ENCODE assay signal across 9 cellular contexts in genomic region chr20:34704177-34705007, GRCh38. TPM values are rescaled to one million over a fixed set of nuclear protein-coding genes. Genes with fewer than 3 reads are reported as not detected.
A peak's percentile ranks its signal among the peaks of the same experiment; 100 is the strongest.
DNase-seq lines count a peak whose midpoint lies in the region; ATAC-seq, FAIRE-seq and TF ChIP-seq lines count a peak whose summit lies in the region.
"Had no signal": no experiment of that assay in that cellular context is flagged by ENCODE, and none has a peak within 500 bp of the region (broad histone marks: within the 10 kb centered on the region; RNA-seq: fewer than 3 reads in every experiment).

Gene TP53INP2 (plus strand): TSS chr20:34704344. CDS start chr20:34708740, 4,396 bp downstream.

- no peaks in the 10 kb centered on the region for H3K27me3 ChIP-seq in CD8-positive, alpha-beta memory T cell (ENCODE audit: insufficient read depth, low read length, poor library complexity, severe bottlenecking)
- peaks cover 18% of the 10 kb centered on the region for H3K27me3 ChIP-seq in OCI-LY3 (ENCODE audit: low read depth, low read length)
- no peaks in the 10 kb centered on the region for H3K27me3 ChIP-seq in endothelial cell of umbilical vein (ENCODE audit: control insufficient read depth in 2 of 2, insufficient read depth in 2 of 2, low read length in 2 of 2)

- peak; percentile 88 to 94 (median 90) for DNase-seq in CD8-positive, alpha-beta memory T cell
- peak; percentile 70 for DNase-seq in activated T-cell treated with anti-CD3 and anti-CD28 coated beads for 24 hours (ENCODE audit: low read depth)
- DNase-seq in endothelial cell of umbilical vein (ENCODE audit: low read depth, low spot score), result peak; percentile 81
- peak; percentile 92 for DNase-seq in midbrain (lab: John Stamatoyannopoulos, UW)
- DNase-seq in stimulated activated CD8-positive, alpha-beta memory T cell treated with anti-CD3 and anti-CD28 coated beads, Interleukin-15, amount 100 ng/mL, for 4 hours (ENCODE audit: low read depth in 2 of 2), result peak; percentile 65 to 68

- TF ChIP-seq CTCF in OCI-LY3 (IDR thresholded peaks at IDR 0.05; ENCODE audit: low read depth, low read length), result no peak
- TF ChIP-seq CTCF in endothelial cell of umbilical vein (IDR thresholded peaks at IDR 0.05; ENCODE audit: extremely low read depth in 1 of 2, insufficient read depth in 1 of 2, low read depth in 1 of 2, low read length in 2 of 2), result no peak

- no TSS peak for BruUV-seq in endothelial cell of umbilical vein (replicated peaks; lab: Mats Ljungman, UMichigan)

- peaks cover 16% of the 10 kb centered on the region for H3K4me1 ChIP-seq in CD8-positive, alpha-beta memory T cell (ENCODE audit: insufficient read depth, low read length)
- H3K4me1 ChIP-seq in OCI-LY3 (ENCODE audit: low read length) (peaks cover 18% of the 10 kb centered on the region), endothelial cell of umbilical vein (ENCODE audit: control insufficient read depth, extremely low read depth, insufficient read depth, low read length) (peaks cover 14% of the 10 kb centered on the region)

- H3K9ac ChIP-seq in OCI-LY3 (ENCODE audit: low read length) (peak within 1 kb of the TSS; percentile 65), endothelial cell of umbilical vein (replicated peaks; ENCODE audit: extremely low read depth, insufficient read depth, low read length) (peak within 1 kb of the TSS; percentile 97)

- H3K36me3 ChIP-seq in CD8-positive, alpha-beta memory T cell (ENCODE audit: insufficient read depth, low read length), result no peaks in the 10 kb centered on the region
- no peaks in the 10 kb centered on the region for H3K36me3 ChIP-seq in OCI-LY3 (replicated peaks; ENCODE audit: low read depth, low read length)
- no peaks in the 10 kb centered on the region for H3K36me3 ChIP-seq in endothelial cell of umbilical vein (ENCODE audit: control insufficient read depth in 2 of 2, extremely low read depth in 1 of 2, insufficient read depth in 2 of 2, low read length in 2 of 2)

- CTCF ChIA-PET in CD8-positive, alpha-beta memory T cell (lab: Charles Lee), result interaction anchor here (1.4 to 2.2 kb wide), 3 partner anchors 65 to 392 kb away, joined by 4 to 9 read pairs (median 7); no protein-coding TSS in a partner anchor
- CTCF ChIA-PET in endothelial cell of umbilical vein (lab: Charles Lee), result interaction anchor here (1.0 to 2.3 kb wide), 7 partner anchors 9 to 392 kb away, joined by 3 to 13 read pairs (median 7); partner anchors contain the start of genes MAP1LC3A and PIGU

- H3K9me3 Mint-ChIP-seq in CD8-positive, alpha-beta memory T cell, result no peaks in the 10 kb centered on the region
- H3K9me3 Mint-ChIP-seq in IgD-negative memory B cell, result no peaks in the 10 kb centered on the region

- H3K4me1 Mint-ChIP-seq in CD8-positive, alpha-beta memory T cell, result peaks cover 17 to 34% (median 20%) of the 10 kb centered on the region in 3 donors
- H3K4me1 Mint-ChIP-seq in IgD-negative memory B cell, result peaks cover 11 to 24% (median 15%) of the 10 kb centered on the region in 3 donors

- no peaks in the 10 kb centered on the region for H3K9me3 ChIP-seq in CD8-positive, alpha-beta memory T cell (ENCODE audit: low read length)
- H3K9me3 ChIP-seq in OCI-LY3 (ENCODE audit: insufficient read depth, low read length) (no peaks in the 10 kb centered on the region), endothelial cell of umbilical vein (replicated peaks; ENCODE audit: control insufficient read depth, insufficient read depth, low read length) (no peaks in the 10 kb centered on the region)

- POLR2A ChIA-PET in CD8-positive, alpha-beta memory T cell (lab: Charles Lee), result interaction anchor here (0.7 to 1.3 kb wide), 3 partner anchors 23 to 188 kb away, joined by 3 to 9 read pairs (median 5); partner anchors contain the start of genes DYNLRB1 and PIGU
- POLR2A ChIA-PET in endothelial cell of umbilical vein (lab: Charles Lee), result interaction anchor here (1.0 to 1.8 kb wide), 4 partner anchors 15 to 146 kb away, joined by 4 to 7 read pairs (median 5); partner anchors contain the start of gene MAP1LC3A

- H3K9me1 ChIP-seq in endothelial cell of umbilical vein (replicated peaks; ENCODE audit: control insufficient read depth, extremely low read depth, insufficient read depth, low read length), result no peaks in the 10 kb centered on the region

- H3K4me3 ChIP-seq in CD8-positive, alpha-beta memory T cell (ENCODE audit: low read length), result peak within 1 kb of the TSS; percentile 81
- peak within 1 kb of the TSS; percentile 78 for H3K4me3 ChIP-seq in OCI-LY3 (ENCODE audit: low read length)
- H3K4me3 ChIP-seq in endothelial cell of umbilical vein (replicated peaks in 1 of 3; ENCODE audit: insufficient read depth in 1 of 3, low read depth in 1 of 3, low read length in 3 of 3), result peak within 1 kb of the TSS; percentile 50 to 79 (median 75)

- H3K4me2 ChIP-seq in OCI-LY3 (ENCODE audit: low read length) (peak within 1 kb of the TSS; percentile 96), endothelial cell of umbilical vein (ENCODE audit: insufficient read depth, low read length) (peak within 1 kb of the TSS; percentile 82)

- no peaks in the 10 kb centered on the region for H4K20me1 ChIP-seq in OCI-LY3 (ENCODE audit: insufficient read depth, low read length)
- H4K20me1 ChIP-seq in endothelial cell of umbilical vein (replicated peaks; ENCODE audit: control insufficient read depth, extremely low read depth, insufficient read depth, low read length), result no peaks in the 10 kb centered on the region

- dilution Hi-C loops in endothelial cell of umbilical vein (cut with MboI; ENCODE audit: extremely low pct_ligation_motif_present, low sequenced_read_pairs), result no loop called here

- H3K27me3 Mint-ChIP-seq in CD8-positive, alpha-beta memory T cell, result peaks cover 3 to 4% of the 10 kb centered on the region in 2 donors
- H3K27me3 Mint-ChIP-seq in IgD-negative memory B cell, result peaks cover 7% of the 10 kb centered on the region

- H3K4me3 Mint-ChIP-seq in CD8-positive, alpha-beta memory T cell, result peak within 1 kb of the TSS; percentile 93 to 96 (median 94)
- H3K4me3 Mint-ChIP-seq in IgD-negative memory B cell, result peak within 1 kb of the TSS; percentile 89 to 97 (median 92)

- intact Hi-C loops in endothelial cell of umbilical vein (cut with micrococcal nuclease), result loop anchor here (1.0 kb wide), 2 partner anchors 27 to 392 kb away; partner anchors contain the start of gene PIGU

- peak; percentile 83 for FAIRE-seq in endothelial cell of umbilical vein (lab: Jason Lieb, UNC)
- FAIRE-seq: endometrium had no signal

- TF ChIP-seq POLR2A in endothelial cell of umbilical vein (IDR thresholded peaks at IDR 0.05; ENCODE audit: low read depth, low read length), result peak; percentile 81

- peak within 1 kb of the TSS; percentile 96 to 100 (median 98) for H3K27ac Mint-ChIP-seq in CD8-positive, alpha-beta memory T cell
- H3K27ac Mint-ChIP-seq in IgD-negative memory B cell, result peak within 1 kb of the TSS; percentile 97 to 98 (median 98)

- peak within 1 kb of the TSS; percentile 96 for H3K27ac ChIP-seq in CD8-positive, alpha-beta memory T cell (ENCODE audit: low read depth, low read length)
- H3K27ac ChIP-seq in OCI-LY3 (ENCODE audit: low read length) (no peak within 1 kb of the TSS), endothelial cell of umbilical vein (ENCODE audit: insufficient read depth, low read depth, low read length) (peak within 1 kb of the TSS; percentile 88)

- ATAC-seq in GM21447 (IDR thresholded peaks at IDR 0.05; ENCODE audit: unreplicated experiment), result peak; percentile 44

- H3K36me3 Mint-ChIP-seq in CD8-positive, alpha-beta memory T cell, result peaks cover 0 to 5% (median 0%) of the 10 kb centered on the region in 3 donors
- no peaks in the 10 kb centered on the region for H3K36me3 Mint-ChIP-seq in IgD-negative memory B cell

- H3K79me2 ChIP-seq in OCI-LY3 (ENCODE audit: low read length) (no peaks in the 10 kb centered on the region), endothelial cell of umbilical vein (ENCODE audit: control insufficient read depth, insufficient read depth, low read length) (no peaks in the 10 kb centered on the region)

- peak within 1 kb of the TSS; percentile 81 for H2AFZ ChIP-seq in OCI-LY3 (ENCODE audit: low read depth, low read length)
- peak within 1 kb of the TSS; percentile 95 for H2AFZ ChIP-seq in endothelial cell of umbilical vein (ENCODE audit: low read depth, low read length)

TF ChIP-seq in endothelial cell of umbilical vein, 7 proteins besides CTCF, POLR2A, EP300 and RAD21:
- TF ChIP-seq MAX (IDR thresholded peaks at IDR 0.05; ENCODE audit: insufficient read depth, insufficient read length), result no peak
- peak; percentile 81 for TF ChIP-seq POLR2AphosphoS5 (IDR thresholded peaks at IDR 0.05; ENCODE audit: insufficient read depth, low read depth, low read length)
TF ChIP-seq in endothelial cell of umbilical vein: peak in this region for 1.

RNA-seq across cellular contexts. Expression of gene TP53INP2, which starts in this region (rescaled TPM):
- 1 to 10 TPM; 3.5 to 3.6 TPM for total RNA-seq in CD8-positive, alpha-beta memory T cell
- polyA plus RNA-seq in CD8-positive, alpha-beta memory T cell, result 1.1 TPM
- polyA plus RNA-seq in IgD-negative memory B cell (1.3 TPM), endothelial cell of umbilical vein (14.5 and 18.3 TPM in 2 replicates)
- 30.5 and 36.4 TPM in 2 replicates for total RNA-seq in endothelial cell of umbilical vein
- 12.5 and 13.4 TPM in 2 replicates for polyA plus RNA-seq in endothelial cell of umbilical vein (2011; cell fraction: cytosol; rRNA removed)
- 29.6 and 30.9 TPM in 2 replicates for polyA plus RNA-seq in endothelial cell of umbilical vein (2011; cell fraction: nucleus; rRNA removed)
- 25.5 and 33.0 TPM in 2 replicates for polyA plus RNA-seq in endothelial cell of umbilical vein (2012)
- polyA minus RNA-seq in endothelial cell of umbilical vein, result 17.9 and 21.4 TPM in 2 replicates
- polyA minus RNA-seq in endothelial cell of umbilical vein (2011; cell fraction: cytosol; rRNA and poly(A)+ RNA removed), result 1.6 TPM
- polyA minus RNA-seq in endothelial cell of umbilical vein (2011; cell fraction: nucleus; rRNA and poly(A)+ RNA removed), result 11.5 and 14.0 TPM in 2 replicates
